Comparison of ENCODE assay signal across 8 cellular contexts in genomic region chr1:11929849-11930248, GRCh38. TPM values are rescaled to one million over a fixed set of nuclear protein-coding genes. Genes with fewer than 3 reads are reported as not detected.
DNase-seq lines count a peak whose midpoint lies in the region; ATAC-seq and TF ChIP-seq lines count a peak whose summit lies in the region.

No MANE protein-coding gene starts in this region.

- peaks cover under 1% of the 10 kb centered on the region for H3K36me3 Mint-ChIP-seq in activated T-cell treated with anti-CD3 and anti-CD28 coated beads, Interleukin-2, amount 50 U/mL, for 4 hours (ENCODE audit: insufficient read depth)

- TF ChIP-seq POLR2A in right lobe of liver (IDR thresholded peaks at IDR 0.05) = no peak

- ATAC-seq in right lobe of liver = peak in 3 of 4 donors; percentile 16 to 25 (median 18)
- ATAC-seq in activated T-cell treated with anti-CD3 and anti-CD28 coated beads, Interleukin-2, amount 50 U/mL, for 4 hours = no peak
- ATAC-seq in HG02852 (IDR thresholded peaks at IDR 0.05; ENCODE audit: unreplicated experiment) = no peak
- no peak for ATAC-seq in GM19463 (IDR thresholded peaks at IDR 0.05; ENCODE audit: unreplicated experiment)

- H3K4me1 Mint-ChIP-seq in activated T-cell treated with anti-CD3 and anti-CD28 coated beads, Interleukin-2, amount 50 U/mL, for 4 hours (ENCODE audit: low read depth) = peaks cover 1% of the 10 kb centered on the region

- no peaks in the 10 kb centered on the region for H3K9me3 Mint-ChIP-seq in activated T-cell treated with anti-CD3 and anti-CD28 coated beads, Interleukin-2, amount 50 U/mL, for 4 hours

- H3K9me3 ChIP-seq in MG63 = no peaks in the 10 kb centered on the region
- no peaks in the 10 kb centered on the region for H3K9me3 ChIP-seq in ascending aorta
- H3K9me3 ChIP-seq in right lobe of liver = no peaks in the 10 kb centered on the region

- no peaks in the 10 kb centered on the region for H3K27me3 Mint-ChIP-seq in activated T-cell treated with anti-CD3 and anti-CD28 coated beads, Interleukin-2, amount 50 U/mL, for 4 hours (ENCODE audit: low read depth)

- in situ Hi-C loops in ACHN (cut with HindIII; ENCODE audit: low pct_ligation_motif_present, low pct_unique_long_range_greater_than_20kb, low sequenced_read_pairs) = no loop called here

- H3K4me1 ChIP-seq in ascending aorta (peaks cover 3 to 22% of the 10 kb centered on the region in 2 donors), right lobe of liver (peaks cover 0 to 57% (median 21%) of the 10 kb centered on the region in 4 donors)

- no peak overlapping the region for H3K4me3 Mint-ChIP-seq in activated T-cell treated with anti-CD3 and anti-CD28 coated beads, Interleukin-2, amount 50 U/mL, for 4 hours

- H3K27me3 ChIP-seq in MG63 (no peaks in the 10 kb centered on the region), ascending aorta (no peaks in the 10 kb centered on the region), right lobe of liver (no peaks in the 10 kb centered on the region)

- intact Hi-C loops in ascending aorta (cut with DNase I) (no loop called here), right lobe of liver (cut with DNase I) (no loop called here)

- peak; percentile 32 for DNase-seq in DMS 273 treated with DMSO at 0.1 percent for 48 hours (lab: John Stamatoyannopoulos, UW)
- peak; percentile 86 for DNase-seq in MG63
- DNase-seq in ascending aorta (ENCODE audit: low spot score in 2 of 2) = peak in 1 of 2 donors; percentile 84
- DNase-seq in right lobe of liver = peak; percentile 76 to 89 (median 86)
- no peak for DNase-seq in activated T-cell treated with anti-CD3 and anti-CD28 coated beads, Interleukin-2, amount 50 U/mL, for 4 hours
- no peak for DNase-seq in ACHN

- H3K4me3 ChIP-seq in MG63 (no peak overlapping the region), ascending aorta (peak overlapping the region in 1 of 2 donors; percentile 35), right lobe of liver (no peak overlapping the region)

- TF ChIP-seq CTCF in ascending aorta (IDR thresholded peaks at IDR 0.05) (no peak), right lobe of liver (IDR thresholded peaks at IDR 0.05) (no peak)

- peak overlapping the region; percentile 23 to 56 for H3K27ac ChIP-seq in ascending aorta
- H3K27ac ChIP-seq in right lobe of liver = peak overlapping the region; percentile 27 to 76 (median 41)

- WGBS in right lobe of liver (ENCODE audit: insufficient coverage, low coverage, low lambda C conversion rate, missing lambda C conversion rate) = 0% methylated on average over 4 of the region's 5 CpGs

- H3K36me3 ChIP-seq in MG63 = peaks cover under 1% of the 10 kb centered on the region
- no peaks in the 10 kb centered on the region for H3K36me3 ChIP-seq in ascending aorta
- H3K36me3 ChIP-seq in right lobe of liver = no peaks in the 10 kb centered on the region

RNA-seq across cellular contexts. Expression of gene KIAA2013, which starts 3.6 kb away (rescaled TPM):
- 43.8 and 57.2 TPM in 2 replicates for total RNA-seq in MG63 (2014; rRNA removed; shearing (Covaris generic); ENCODE audit: low replicate concordance)
- total RNA-seq in ascending aorta = 206 TPM
- total RNA-seq in right lobe of liver = 10 to 100 TPM; 33.5 to 75.1 (median 43.0) TPM
- total RNA-seq in activated T-cell treated with anti-CD3 and anti-CD28 coated beads, Interleukin-2, amount 50 U/mL, for 4 hours = 10 to 100 TPM; 31.4 to 39.3 (median 35.0) TPM

RNA-seq across cellular contexts. Expression of gene PLOD1, which starts 4.7 kb away (rescaled TPM):
- 124 and 169 TPM in 2 replicates for total RNA-seq in MG63 (2014; rRNA removed; shearing (Covaris generic); ENCODE audit: low replicate concordance)
- total RNA-seq in ascending aorta (79.9 TPM), right lobe of liver (100 to 1,000 TPM in 2 of 6 experiments, 10 to 100 TPM in 4; 70.2 to 119 (median 93.8) TPM)
- total RNA-seq in activated T-cell treated with anti-CD3 and anti-CD28 coated beads, Interleukin-2, amount 50 U/mL, for 4 hours = 10 to 100 TPM; 11.8 to 20.4 (median 16.1) TPM

RNA-seq across cellular contexts. Expression of gene MFN2, which starts 50.4 kb away (rescaled TPM):
- 25.2 and 43.7 TPM in 2 replicates for total RNA-seq in MG63 (2014; rRNA removed; shearing (Covaris generic); ENCODE audit: low replicate concordance)
- total RNA-seq in ascending aorta (85.6 TPM), right lobe of liver (10 to 100 TPM; 46.2 to 64.0 (median 61.7) TPM)
- 100 to 1,000 TPM in 1 of 3 donors, 10 to 100 TPM in 2; 96.2 to 105 (median 96.7) TPM for total RNA-seq in activated T-cell treated with anti-CD3 and anti-CD28 coated beads, Interleukin-2, amount 50 U/mL, for 4 hours

Comparison
In these comparisons a context has a peak if more than half of its experiments do, and no peak if none do; other contexts are left out.
1. DNase-seq: peak in DMS 273 treated with DMSO at 0.1 percent for 48 hours (single experiment), MG63 (single experiment) and right lobe of liver (3 of 3); none in activated T-cell treated with anti-CD3 and anti-CD28 coated beads, Interleukin-2, amount 50 U/mL, for 4 hours (single experiment) and ACHN (single experiment).
2. ATAC-seq: peak in right lobe of liver (3 of 4); none in activated T-cell treated with anti-CD3 and anti-CD28 coated beads, Interleukin-2, amount 50 U/mL, for 4 hours (0 of 2), HG02852 (single experiment) and GM19463 (single experiment).